In genomic region chr5:77016962-77017361, GRCh38 we compare ENCODE assay signal across 2 cellular contexts.
"Had no signal": no experiment of that assay in that cellular context is flagged by ENCODE, and none has a peak within 500 bp of the region (broad histone marks: within the 10 kb centered on the region; RNA-seq: fewer than 3 reads in every experiment).

No MANE protein-coding gene starts in this region.

- FAIRE-seq: GM18507 had no signal

- H3K4me3 ChIP-seq: GM12878 had no signal
